In genomic region chr12:89353188-89353822, GRCh38 we compare ENCODE assay signal across 8 cellular contexts. TPM values are rescaled to one million over a fixed set of nuclear protein-coding genes. Genes with fewer than 3 reads are reported as not detected.
DNase-seq lines count a peak whose midpoint lies in the region; ATAC-seq and TF ChIP-seq lines count a peak whose summit lies in the region.

No MANE protein-coding gene starts in this region.

- no peaks in the 10 kb centered on the region for H3K27me3 Mint-ChIP-seq in activated naive CD4-positive, alpha-beta T cell treated with anti-CD3 and anti-CD28 coated beads for 36 hours (ENCODE audit: low read depth)

- TF ChIP-seq CTCF in DOHH2 (IDR thresholded peaks at IDR 0.05; ENCODE audit: low read depth, low read length, poor library complexity, severe bottlenecking), result no peak
- no peak for TF ChIP-seq CTCF in OCI-LY7 (conservative IDR thresholded peaks at IDR 0.05; ENCODE audit: low read length)
- peak in 1 of 4 experiments; percentile 9 for TF ChIP-seq CTCF in gastroesophageal sphincter (IDR thresholded peaks at IDR 0.05)
- TF ChIP-seq CTCF in neural cell (IDR thresholded peaks at IDR 0.05; ENCODE audit: poor library complexity, severe bottlenecking), result no peak

- peak overlapping the region; percentile 92 for H3K27ac Mint-ChIP-seq in activated naive CD4-positive, alpha-beta T cell treated with anti-CD3 and anti-CD28 coated beads for 36 hours

- H3K9me3 ChIP-seq in DOHH2 (ENCODE audit: control insufficient read depth, insufficient read depth, low read length), result no peaks in the 10 kb centered on the region
- H3K9me3 ChIP-seq in OCI-LY7 (ENCODE audit: low read length), result no peaks in the 10 kb centered on the region
- H3K9me3 ChIP-seq in gastroesophageal sphincter, result no peaks in the 10 kb centered on the region
- H3K9me3 ChIP-seq in neural cell (ENCODE audit: low read length), result no peaks in the 10 kb centered on the region

- no peaks in the 10 kb centered on the region for H3K9me3 Mint-ChIP-seq in activated naive CD4-positive, alpha-beta T cell treated with anti-CD3 and anti-CD28 coated beads for 36 hours

- ATAC-seq in HG02852 (IDR thresholded peaks at IDR 0.05; ENCODE audit: unreplicated experiment) (peak; percentile 25), gastroesophageal sphincter (peak; percentile 51)

- no peaks in the 10 kb centered on the region for H4K20me1 ChIP-seq in DOHH2 (ENCODE audit: control insufficient read depth, insufficient read depth, low read depth, low read length)
- no peaks in the 10 kb centered on the region for H4K20me1 ChIP-seq in OCI-LY7 (ENCODE audit: insufficient read depth, low read length)
- H4K20me1 ChIP-seq in neural cell (ENCODE audit: insufficient read depth), result no peaks in the 10 kb centered on the region

- peaks cover 21% of the 10 kb centered on the region for H3K36me3 Mint-ChIP-seq in activated naive CD4-positive, alpha-beta T cell treated with anti-CD3 and anti-CD28 coated beads for 36 hours (ENCODE audit: low read depth)

- H3K27me3 ChIP-seq in DOHH2 (ENCODE audit: control insufficient read depth, low read length) (peaks cover 91% of the 10 kb centered on the region), gastroesophageal sphincter (no peaks in the 10 kb centered on the region), neural cell (ENCODE audit: insufficient read depth, low read depth, low read length) (peaks cover 15% of the 10 kb centered on the region)

- no peak for TF ChIP-seq RAD21 in neural cell (conservative IDR thresholded peaks at IDR 0.05)

- peak overlapping the region; percentile 70 for H3K27ac ChIP-seq in DOHH2 (ENCODE audit: low read depth, low read length)
- H3K27ac ChIP-seq in OCI-LY7 (ENCODE audit: low read depth, low read length, poor library complexity, severe bottlenecking), result no peak overlapping the region
- peak overlapping the region; percentile 94 to 99 (median 99) for H3K27ac ChIP-seq in gastroesophageal sphincter
- peak overlapping the region; percentile 95 for H3K27ac ChIP-seq in neural cell (ENCODE audit: low read length)

- H3F3A ChIP-seq in DOHH2 (ENCODE audit: control insufficient read depth, insufficient read depth) (peaks cover 13% of the 10 kb centered on the region), neural cell (ENCODE audit: insufficient read depth, low read length, poor library complexity, severe bottlenecking) (peaks cover 5% of the 10 kb centered on the region)

- no peak for TF ChIP-seq EP300 in gastroesophageal sphincter (IDR thresholded peaks at IDR 0.05)
- peak; percentile 38 for TF ChIP-seq EP300 in neural cell (conservative IDR thresholded peaks at IDR 0.05; ENCODE audit: poor library complexity, severe bottlenecking)

- H3K4me1 ChIP-seq in DOHH2 (ENCODE audit: control insufficient read depth, low read length) (peaks cover 66% of the 10 kb centered on the region), OCI-LY7 (ENCODE audit: insufficient read depth, low read length, poor library complexity, severe bottlenecking) (peaks cover 66% of the 10 kb centered on the region), gastroesophageal sphincter (peaks cover 0 to 61% (median 8%) of the 10 kb centered on the region in 3 donors)

- DNase-seq in OCI-LY7 (ENCODE audit: low spot score) (no peak), ureter (ENCODE audit: low spot score) (peak; percentile 80), SKM-1 treated with dmso at 0.1 percent for 144 hours (lab: John Stamatoyannopoulos, UW; ENCODE audit: unreplicated experiment) (no peak)
- peak; percentile 58 for DNase-seq in activated naive CD4-positive, alpha-beta T cell treated with anti-CD3 and anti-CD28 coated beads for 36 hours

- POLR2A ChIA-PET in OCI-LY7 (lab: Charles Lee), result interaction anchor here (0.9 to 1.0 kb wide), 2 partner anchors 11 to 26 kb away, joined by 3 read pairs; no protein-coding TSS in a partner anchor

- H3K4me1 Mint-ChIP-seq in activated naive CD4-positive, alpha-beta T cell treated with anti-CD3 and anti-CD28 coated beads for 36 hours (ENCODE audit: low read depth), result peaks cover 26% of the 10 kb centered on the region

- no TSS peak for BruUV-seq in OCI-LY7 (replicated peaks; lab: Mats Ljungman, UMichigan)

- peak; percentile 73 to 81 for TF ChIP-seq POLR2A in gastroesophageal sphincter (IDR thresholded peaks at IDR 0.05)

- H3K79me2 ChIP-seq in DOHH2 (ENCODE audit: control insufficient read depth, low read length) (no peaks in the 10 kb centered on the region), OCI-LY7 (ENCODE audit: insufficient read depth, low read depth, low read length) (no peaks in the 10 kb centered on the region), neural cell (replicated peaks; ENCODE audit: insufficient read depth, low read length) (peaks cover 51% of the 10 kb centered on the region)

- WGBS in gastroesophageal sphincter (ENCODE audit: low coverage in 1 of 2), 2 donors, result 0% methylated on average over 4 to 6 of the region's 49 CpGs

- H3K4me2 ChIP-seq in DOHH2 (ENCODE audit: low read length), result peak overlapping the region; percentile 80
- H3K4me2 ChIP-seq in OCI-LY7 (ENCODE audit: low read length), result peak overlapping the region; percentile 80
- peak overlapping the region; percentile 96 for H3K4me2 ChIP-seq in neural cell (ENCODE audit: low read length)

- H3K9ac ChIP-seq in neural cell (ENCODE audit: low read length), result peak overlapping the region; percentile 87

- no peaks in the 10 kb centered on the region for H3K9me2 ChIP-seq in DOHH2 (replicated peaks; ENCODE audit: control insufficient read depth, low read length)
- no peaks in the 10 kb centered on the region for H3K9me2 ChIP-seq in OCI-LY7 (ENCODE audit: insufficient read depth, low read length)
- no peaks in the 10 kb centered on the region for H3K9me2 ChIP-seq in neural cell (ENCODE audit: insufficient read depth, low read length)

- H3K36me3 ChIP-seq in DOHH2 (ENCODE audit: control insufficient read depth, low read length), result no peaks in the 10 kb centered on the region
- no peaks in the 10 kb centered on the region for H3K36me3 ChIP-seq in OCI-LY7 (ENCODE audit: insufficient read depth, low read length)
- H3K36me3 ChIP-seq in gastroesophageal sphincter, result peaks cover 0 to 14% of the 10 kb centered on the region in 2 donors
- H3K36me3 ChIP-seq in neural cell (ENCODE audit: insufficient read depth, low read length), result no peaks in the 10 kb centered on the region

- intact Hi-C loops in OCI-LY7 (cut with micrococcal nuclease; ENCODE audit: unreplicated experiment), result loop anchor here (2.0 kb wide), 1 partner anchor 355 kb away; the partner anchor contains the start of gene ATP2B1
- intact Hi-C loops in activated naive CD4-positive, alpha-beta T cell treated with anti-CD3 and anti-CD28 coated beads for 36 hours (cut with micrococcal nuclease), result loop anchor here (2.0 to 5.0 kb wide), 4 partner anchors 529 to 1316 kb away; a partner anchor contains a TSS

- H3K4me3 ChIP-seq in DOHH2 (ENCODE audit: low read length) (peak overlapping the region; percentile 77), OCI-LY7 (ENCODE audit: low read depth, low read length, poor library complexity, severe bottlenecking) (peak overlapping the region; percentile 64), gastroesophageal sphincter (peak overlapping the region; percentile 82 to 86), neural cell (ENCODE audit: low read length) (peak overlapping the region; percentile 89)

- H3K4me3 Mint-ChIP-seq in activated naive CD4-positive, alpha-beta T cell treated with anti-CD3 and anti-CD28 coated beads for 36 hours, result peak overlapping the region; percentile 89

- CTCF ChIA-PET in OCI-LY7 (lab: Charles Lee; ENCODE audit: unreplicated experiment), result no interaction called here
- CTCF ChIA-PET in activated naive CD4-positive, alpha-beta T cell treated with anti-CD3 and anti-CD28 coated beads for 36 hours (lab: Charles Lee), result interaction anchor here (1.6 kb wide), 1 partner anchor 108 kb away, joined by 7 read pairs; no protein-coding TSS in a partner anchor

- H2AFZ ChIP-seq in OCI-LY7 (ENCODE audit: low read length) (peak overlapping the region; percentile 30; the same call in 1 of the 2 replicates), neural cell (ENCODE audit: low read depth, low read length) (peak overlapping the region; percentile 54)

TF ChIP-seq in neural cell, 6 proteins besides CTCF, POLR2A, EP300 and RAD21:
- peak; percentile 78 for TF ChIP-seq POLR2AphosphoS5 (IDR thresholded peaks at IDR 0.05)
- no peak for TF ChIP-seq SMC3 (conservative IDR thresholded peaks at IDR 0.05; ENCODE audit: poor library complexity)
- TF ChIP-seq MXI1 (conservative IDR thresholded peaks at IDR 0.05; ENCODE audit: poor library complexity, severe bottlenecking), result peak; percentile 48
- TF ChIP-seq REST (IDR thresholded peaks at IDR 0.05; ENCODE audit: borderline replicate concordance), result peak; percentile 40
- TF ChIP-seq EZH2 (IDR thresholded peaks at IDR 0.05; ENCODE audit: borderline replicate concordance, insufficient read depth, low read length, poor library complexity, severe bottlenecking), result no peak
- TF ChIP-seq TAF1 (IDR thresholded peaks at IDR 0.05; ENCODE audit: low read depth), result peak; percentile 19
TF ChIP-seq in neural cell: peak in this region for 4.

RNA-seq across cellular contexts. Expression of gene DUSP6, which starts 1.0 kb away (rescaled TPM):
- 0.47 and 1.9 TPM in 2 replicates for total RNA-seq in OCI-LY7 (2014; rRNA removed; shearing (Covaris generic))
- total RNA-seq in OCI-LY7 (2022), result 1.3 and 2.2 TPM in 2 replicates
- total RNA-seq in activated naive CD4-positive, alpha-beta T cell treated with anti-CD3 and anti-CD28 coated beads for 36 hours, result 10 to 100 TPM; 24.8 to 26.1 TPM
- 10 to 100 TPM; 52.8 to 73.8 (median 58.5) TPM for total RNA-seq in gastroesophageal sphincter
- 40.1 and 44.3 TPM in 2 replicates for polyA plus RNA-seq in neural cell
- 50.8 and 62.1 TPM in 2 replicates for polyA minus RNA-seq in neural cell
- total RNA-seq in ureter, result 88.7 TPM

Comparison
In these comparisons a context has a peak if more than half of its experiments do, and no peak if none do; other contexts are left out.
1. DNase-seq: peak in activated naive CD4-positive, alpha-beta T cell treated with anti-CD3 and anti-CD28 coated beads for 36 hours (single experiment) and ureter (single experiment); none in OCI-LY7 (single experiment) and SKM-1 treated with dmso at 0.1 percent for 144 hours (single experiment).
2. RNA of gene DUSP6, which starts 1.0 kb away (total RNA-seq): 88.7 TPM in ureter (single experiment), 52.8 to 73.8 TPM in gastroesophageal sphincter and 24.8 to 26.1 TPM in activated naive CD4-positive, alpha-beta T cell treated with anti-CD3 and anti-CD28 coated beads for 36 hours; 0.47 to 2.2 TPM in OCI-LY7; every median in the first group is over 4 times any median in the second.
3. Peak in every context shown above with its lines, with median percentiles within 50 percentile points of each other: H3K4me2 ChIP-seq and H3K4me3 ChIP-seq.